Comparison of ENCODE assay signal across 8 cellular contexts in genomic region chr3:31980530-31981205, GRCh38. TPM values are rescaled to one million over a fixed set of nuclear protein-coding genes. Genes with fewer than 3 reads are reported as not detected.
A peak's percentile ranks its signal among the peaks of the same experiment; 100 is the strongest.
DNase-seq lines count a peak whose midpoint lies in the region; ATAC-seq and TF ChIP-seq lines count a peak whose summit lies in the region.

No MANE protein-coding gene starts in this region.

- peak overlapping the region; percentile 79 to 95 (median 88) for H3K27ac ChIP-seq in spleen

- peaks cover 57 to 66% (median 62%) of the 10 kb centered on the region in 3 donors for H3K4me1 Mint-ChIP-seq in IgD-negative memory B cell

- H3K36me3 Mint-ChIP-seq in IgD-negative memory B cell, result peaks cover 10% of the 10 kb centered on the region

- in situ Hi-C loops in T47D (cut with HindIII; ENCODE audit: low pct_unique_long_range_greater_than_20kb, low sequenced_read_pairs), result no loop called here

- H3K27ac Mint-ChIP-seq in IgD-negative memory B cell, result peak overlapping the region; percentile 81 to 97 (median 90)

- TF ChIP-seq POLR2A in spleen (IDR thresholded peaks at IDR 0.05), result no peak

- peaks cover 3 to 88% (median 45%) of the 10 kb centered on the region in 6 donors for H3K4me1 ChIP-seq in spleen

- intact Hi-C loops in spleen (cut with DNase I; ENCODE audit: low total_unique reads), result no loop called here

- H3K27me3 ChIP-seq in spleen (replicated peaks in 1 of 7), result peaks cover 0 to 31% (median 10%) of the 10 kb centered on the region in 7 donors

- peak in 4 of 11 experiments; percentile 28 to 34 (median 32) for TF ChIP-seq CTCF in spleen (IDR thresholded peaks at IDR 0.05 in 8 of 11, conservative IDR thresholded peaks at IDR 0.05 in 3 of 11)

- DNase-seq in 8988T (peak; percentile 41), T-helper 1 cell (peak in 4 of 5 donors; percentile 16 to 76 (median 17)), T47D (ENCODE audit: low read depth in 1 of 2, low spot score in 1 of 2) (peak; percentile 54 to 92), islet precursor cell (peak; percentile 90), spleen (peak; percentile 93)

- ATAC-seq in GM18909 (IDR thresholded peaks at IDR 0.05; ENCODE audit: poor library complexity, unreplicated experiment), result peak; percentile 62
- no peak for ATAC-seq in HG02840 (IDR thresholded peaks at IDR 0.05; ENCODE audit: low FRiP score, unreplicated experiment)

- H3K4me3 Mint-ChIP-seq in IgD-negative memory B cell, result peak overlapping the region; percentile 89 to 99 (median 97)

- H3K36me3 ChIP-seq in spleen, result no peaks in the 10 kb centered on the region

- WGBS in spleen, 5 donors, result 0 to 1% (median 1%) methylated on average over 19 to 66 of the region's 66 CpGs

- H3K4me3 ChIP-seq in spleen, result peak overlapping the region; percentile 62 to 92 (median 68)

- peaks cover 0 to 2% (median 2%) of the 10 kb centered on the region in 3 donors for H3K9me3 Mint-ChIP-seq in IgD-negative memory B cell

- no peaks in the 10 kb centered on the region for H3K27me3 Mint-ChIP-seq in IgD-negative memory B cell

- no peaks in the 10 kb centered on the region for H3K9me3 ChIP-seq in spleen

RNA-seq across cellular contexts. Expression of gene OSBPL10, which starts 0.4 kb away (rescaled TPM):
- polyA plus RNA-seq in IgD-negative memory B cell (126 TPM), spleen (1 to 10 TPM; 3.8 to 5.3 (median 4.2) TPM)
- total RNA-seq in spleen, result 10 to 100 TPM; 38.4 to 95.1 (median 70.9) TPM

RNA-seq across cellular contexts. Expression of gene ZNF860, which starts 0.9 kb away (rescaled TPM):
- polyA plus RNA-seq in IgD-negative memory B cell (27.7 TPM), spleen (1 to 10 TPM; 1.3 to 1.6 (median 1.6) TPM)
- total RNA-seq in spleen, result 1 to 10 TPM; 3.1 to 9.5 (median 5.6) TPM

Comparison
In these comparisons a context has a peak if more than half of its experiments do, and no peak if none do; other contexts are left out.
1. DNase-seq: peak in every context shown above with its lines; median percentile 93 in spleen; 90 in islet precursor cell; 73 in T47D; 41 in 8988T; 17 in T-helper 1 cell.
2. RNA of gene OSBPL10, which starts 0.4 kb away (polyA plus RNA-seq): 126 TPM in IgD-negative memory B cell (single experiment); 3.8 to 5.3 TPM in spleen; every median in the first group is over 10 times any median in the second.
3. RNA of gene ZNF860, which starts 0.9 kb away (polyA plus RNA-seq): 27.7 TPM in IgD-negative memory B cell (single experiment); 1.3 to 1.6 TPM in spleen; every median in the first group is over 10 times any median in the second.